In genomic region chr20:59771506-59772372, GRCh38 we compare ENCODE assay signal across 23 cellular contexts.
DNase-seq lines count a peak whose midpoint lies in the region; ATAC-seq and TF ChIP-seq lines count a peak whose summit lies in the region.
"Had no signal": no experiment of that assay in that cellular context is flagged by ENCODE, and none has a peak within 500 bp of the region (broad histone marks: within the 10 kb centered on the region; RNA-seq: fewer than 3 reads in every experiment).

No MANE protein-coding gene starts in this region.

- H3K4me3 ChIP-seq in BLaER1 (no peak overlapping the region), PC-3 (ENCODE audit: low read length) (no peak overlapping the region), neuronal stem cell (ENCODE audit: low read length in 2 of 2) (no peak overlapping the region)
- H3K4me3 ChIP-seq: esophagus muscularis mucosa, skin epidermis, tibial nerve had no signal

- no peaks in the 10 kb centered on the region for H3F3A ChIP-seq in PC-3 (ENCODE audit: low read length, unreplicated experiment)

- H4K91ac ChIP-seq in neuronal stem cell (ENCODE audit: low read depth, low read length, poor library complexity) = no peak overlapping the region

- DNase-seq in LoVo (ENCODE audit: low spot score) (peak; percentile 3), PC-3 (peak; percentile 36), islet precursor cell (peak; percentile 35), foreskin keratinocyte (no peak), neuronal stem cell (ENCODE audit: low spot score) (no peak), glutamatergic neuron (no peak)
- DNase-seq in activated CD4-positive, CD25-positive, alpha-beta regulatory T cell treated with anti-CD3 and anti-CD28 coated beads, Interleukin-2, amount 50 U/mL, for 72 hours = no peak
- DNase-seq: activated CD4-positive, CD25-positive, alpha-beta regulatory T cell; activated T-cell treated with anti-CD3 and anti-CD28 coated beads, Interleukin-2, amount 50 U/mL, for 4 hours; effector CD8-positive, alpha-beta T cell; GDM1; NCI-H1930; NK-92 treated with Interleukin-12 subunit alpha and Interleukin-12 subunit beta, amount 100 ng/mL, for 24 hours; stimulated activated CD4-positive, alpha-beta T cell treated with anti-CD3 and anti-CD28 coated beads, Interleukin-2, amount 100 ng/mL, for 24 hours; stimulated activated naive CD4-positive, alpha-beta T cell treated with Interleukin-2 at 50 U/mL for 16 hours; T-helper 9 cell had no signal

- no peak overlapping the region for H2BK15ac ChIP-seq in neuronal stem cell (ENCODE audit: low read length)

- H3K27ac ChIP-seq in BLaER1 (0 out of 2 replicates have a peak overlapping the region, but pooled peaks have one; percentile 9), PC-3 (ENCODE audit: low read length) (no peak overlapping the region), foreskin keratinocyte (no peak overlapping the region), neuronal stem cell (replicated peaks; ENCODE audit: low read length) (no peak overlapping the region)
- H3K27ac ChIP-seq: C4-2B, esophagus muscularis mucosa, skin epidermis, tibial nerve had no signal

- no peak overlapping the region for H3K4me3 Mint-ChIP-seq in glutamatergic neuron (ENCODE audit: unreplicated experiment)
- H3K4me3 Mint-ChIP-seq: activated T-cell treated with anti-CD3 and anti-CD28 coated beads, Interleukin-2, amount 50 U/mL, for 4 hours; natural killer cell treated with Interleukin-12 subunit alpha and Interleukin-12 subunit beta and Interleukin-15 and Interleukin-18, amount 100 ng/mL, for 72 hours had no signal

- no peak overlapping the region for H3K9ac ChIP-seq in BLaER1
- no peak overlapping the region for H3K9ac ChIP-seq in PC-3 (ENCODE audit: low read length)
- no peak overlapping the region for H3K9ac ChIP-seq in neuronal stem cell (ENCODE audit: low read depth, low read length, poor library complexity)

- no peak overlapping the region for H2BK12ac ChIP-seq in neuronal stem cell (ENCODE audit: low read length)

- peaks cover 9% of the 10 kb centered on the region for H3K9me3 Mint-ChIP-seq in glutamatergic neuron (ENCODE audit: unreplicated experiment)
- H3K9me3 Mint-ChIP-seq: activated T-cell treated with anti-CD3 and anti-CD28 coated beads, Interleukin-2, amount 50 U/mL, for 4 hours had no signal

- CTCF ChIA-PET in PC-3 (lab: Charles Lee) = interaction anchor here (0.7 kb wide), 1 partner anchor 78 kb away, joined by 4 read pairs; no protein-coding TSS in a partner anchor

- H3K4me1 ChIP-seq in BLaER1 = peaks cover 92% of the 10 kb centered on the region
- H3K4me1 ChIP-seq in PC-3 (ENCODE audit: insufficient read depth, low read length) = peaks cover 23% of the 10 kb centered on the region
- no peaks in the 10 kb centered on the region for H3K4me1 ChIP-seq in foreskin keratinocyte
- no peaks in the 10 kb centered on the region for H3K4me1 ChIP-seq in neuronal stem cell (ENCODE audit: control insufficient read depth in 2 of 2, insufficient read depth in 1 of 2, low read depth in 1 of 2, low read length in 2 of 2)
- H3K4me1 ChIP-seq: tibial nerve had no signal

- no peak overlapping the region for H3K14ac ChIP-seq in neuronal stem cell (ENCODE audit: low read length)

- H3K36me3 ChIP-seq in BLaER1 = peaks cover 100% of the 10 kb centered on the region
- H3K36me3 ChIP-seq in PC-3 (ENCODE audit: low read depth, low read length) = no peaks in the 10 kb centered on the region
- H3K36me3 ChIP-seq in neuronal stem cell (replicated peaks in 1 of 2; ENCODE audit: control insufficient read depth in 2 of 2, insufficient read depth in 2 of 2, low read length in 2 of 2) = no peaks in the 10 kb centered on the region
- H3K36me3 ChIP-seq: esophagus muscularis mucosa, tibial nerve had no signal

- no peak for TF ChIP-seq CTCF in PC-3 (conservative IDR thresholded peaks at IDR 0.05; ENCODE audit: low read depth, low read length)
- no peak for TF ChIP-seq CTCF in foreskin keratinocyte (conservative IDR thresholded peaks at IDR 0.05)
- TF ChIP-seq CTCF in glutamatergic neuron (IDR thresholded peaks at IDR 0.05; ENCODE audit: partially characterized antibody, unreplicated experiment) = no peak

- no peak overlapping the region for H2BK5ac ChIP-seq in neuronal stem cell (ENCODE audit: low read length)

- H3K4me2 ChIP-seq in BLaER1 (peak overlapping the region; percentile 47), PC-3 (ENCODE audit: low read length) (no peak overlapping the region), neuronal stem cell (ENCODE audit: insufficient read depth, low read length, poor library complexity, severe bottlenecking) (no peak overlapping the region)

- no peak overlapping the region for H2AFZ ChIP-seq in PC-3 (ENCODE audit: low read length)
- H2AFZ ChIP-seq in neuronal stem cell (ENCODE audit: low read length) = no peak overlapping the region

- peaks cover 21% of the 10 kb centered on the region for H3K27me3 Mint-ChIP-seq in glutamatergic neuron (ENCODE audit: unreplicated experiment)

- H2BK120ac ChIP-seq in neuronal stem cell (ENCODE audit: low read depth, low read length) = no peak overlapping the region

- BruUV-seq in PC-3 (replicated peaks; lab: Mats Ljungman, UMichigan) = no TSS peak

- H2AK5ac ChIP-seq in neuronal stem cell (ENCODE audit: low read depth, low read length) = no peak overlapping the region

- WGBS in neuronal stem cell (ENCODE audit: extremely low coverage in 2 of 2, insufficient read length in 2 of 2, insufficient replicate concordance in 1 of 2), 2 donors = no CpG with 5 or more reads among the region's 11 CpGs

- H3K4ac ChIP-seq in neuronal stem cell (ENCODE audit: low read length) = no peak overlapping the region

- ATAC-seq in PC-3 (no peak; the same call in 1 of the 2 replicates), foreskin keratinocyte (no peak)
- ATAC-seq: activated naive CD4-positive, alpha-beta T cell treated with anti-CD3 and anti-CD28 coated beads, Interleukin-2, amount 50 U/mL, for 72 hours; activated T-cell treated with anti-CD3 and anti-CD28 coated beads, Interleukin-2, amount 50 U/mL, for 4 hours; natural killer cell treated with Interleukin-12 subunit alpha and Interleukin-12 subunit beta and Interleukin-15 and Interleukin-18, amount 100 ng/mL, for 72 hours had no signal

- H4K20me1 ChIP-seq in BLaER1 = peaks cover 100% of the 10 kb centered on the region
- no peaks in the 10 kb centered on the region for H4K20me1 ChIP-seq in PC-3 (ENCODE audit: low read length)

- H3K9me3 ChIP-seq in BLaER1 (no peaks in the 10 kb centered on the region), PC-3 (ENCODE audit: low read length) (no peaks in the 10 kb centered on the region), neuronal stem cell (replicated peaks in 1 of 2; ENCODE audit: control insufficient read depth in 2 of 2, insufficient read depth in 1 of 2, low read depth in 1 of 2, low read length in 2 of 2) (no peaks in the 10 kb centered on the region)
- H3K9me3 ChIP-seq: esophagus muscularis mucosa, tibial nerve had no signal

- H3K4me1 Mint-ChIP-seq in glutamatergic neuron (ENCODE audit: low read depth, unreplicated experiment) = peaks cover 24% of the 10 kb centered on the region

- H4K8ac ChIP-seq in neuronal stem cell (ENCODE audit: low read depth, low read length) = no peak overlapping the region

- intact Hi-C loops in PC-3 (cut with micrococcal nuclease) = no loop called here

- H3K18ac ChIP-seq in neuronal stem cell (ENCODE audit: low read length) = no peak overlapping the region

- H3K27me3 ChIP-seq in BLaER1 = no peaks in the 10 kb centered on the region
- H3K27me3 ChIP-seq in PC-3 (ENCODE audit: low read length) = no peaks in the 10 kb centered on the region
- H3K27me3 ChIP-seq in foreskin keratinocyte = peaks cover 15% of the 10 kb centered on the region
- no peaks in the 10 kb centered on the region for H3K27me3 ChIP-seq in neuronal stem cell (ENCODE audit: control insufficient read depth in 3 of 3, insufficient read depth in 3 of 3, low read depth in 1 of 3, low read length in 3 of 3)

- POLR2A ChIA-PET in PC-3 (lab: Charles Lee; ENCODE audit: unreplicated experiment) = no interaction called here

- H3K9me2 ChIP-seq in PC-3 (replicated peaks; ENCODE audit: low read length) = no peaks in the 10 kb centered on the region

- H3K79me2 ChIP-seq in PC-3 (ENCODE audit: low read length) = no peaks in the 10 kb centered on the region

- H3K23ac ChIP-seq in neuronal stem cell (ENCODE audit: low read depth, low read length, poor library complexity) = no peak overlapping the region

- no peaks in the 10 kb centered on the region for H3K79me1 ChIP-seq in neuronal stem cell (ENCODE audit: low read depth, low read length)

- no peak overlapping the region for H3K27ac Mint-ChIP-seq in glutamatergic neuron (ENCODE audit: unreplicated experiment)
- H3K27ac Mint-ChIP-seq: activated naive CD4-positive, alpha-beta T cell treated with anti-CD3 and anti-CD28 coated beads, Interleukin-2, amount 50 U/mL, for 72 hours; natural killer cell treated with Interleukin-12 subunit alpha and Interleukin-12 subunit beta and Interleukin-15 and Interleukin-18, amount 100 ng/mL, for 72 hours had no signal

- H3K36me3 Mint-ChIP-seq in glutamatergic neuron (ENCODE audit: unreplicated experiment) = peaks cover 22% of the 10 kb centered on the region
- H3K36me3 Mint-ChIP-seq: activated naive CD4-positive, alpha-beta T cell treated with anti-CD3 and anti-CD28 coated beads, Interleukin-2, amount 50 U/mL, for 72 hours; natural killer cell treated with Interleukin-12 subunit alpha and Interleukin-12 subunit beta and Interleukin-15 and Interleukin-18, amount 100 ng/mL, for 72 hours had no signal

Comparison
In these comparisons a context has a peak if more than half of its experiments do, and no peak if none do; other contexts are left out.
1. DNase-seq: peak in LoVo (single experiment), PC-3 (single experiment) and islet precursor cell (single experiment); none in foreskin keratinocyte (0 of 2), activated CD4-positive, CD25-positive, alpha-beta regulatory T cell treated with anti-CD3 and anti-CD28 coated beads, Interleukin-2, amount 50 U/mL, for 72 hours (single experiment), neuronal stem cell (single experiment) and glutamatergic neuron (single experiment).